In genomic region chr1:59730759-59731478, GRCh38 we compare ENCODE assay signal across 8 cellular contexts.
DNase-seq lines count a peak whose midpoint lies in the region; ATAC-seq and TF ChIP-seq lines count a peak whose summit lies in the region.

No MANE protein-coding gene starts in this region.

- no peaks in the 10 kb centered on the region for H3K27me3 Mint-ChIP-seq in activated CD4-positive, alpha-beta memory T cell treated with anti-CD3 and anti-CD28 coated beads for 36 hours
- H3K27me3 Mint-ChIP-seq in activated CD4-positive, alpha-beta memory T cell treated with anti-CD3 and anti-CD28 coated beads, Interleukin-2, amount 10 ng/mL, durations not matched to agents 7 days and 5 days = no peaks in the 10 kb centered on the region
- H3K27me3 Mint-ChIP-seq in activated CD8-positive, alpha-beta T cell treated with anti-CD3 and anti-CD28 coated beads for 36 hours = no peaks in the 10 kb centered on the region

- H3K4me3 Mint-ChIP-seq in activated CD4-positive, alpha-beta memory T cell treated with anti-CD3 and anti-CD28 coated beads for 36 hours = no peak overlapping the region
- H3K4me3 Mint-ChIP-seq in activated CD4-positive, alpha-beta memory T cell treated with anti-CD3 and anti-CD28 coated beads, Interleukin-2, amount 10 ng/mL, durations not matched to agents 7 days and 5 days = no peak overlapping the region
- H3K4me3 Mint-ChIP-seq in activated CD8-positive, alpha-beta T cell treated with anti-CD3 and anti-CD28 coated beads for 36 hours = no peak overlapping the region

- peaks cover 11% of the 10 kb centered on the region for H3K4me1 Mint-ChIP-seq in activated CD4-positive, alpha-beta memory T cell treated with anti-CD3 and anti-CD28 coated beads for 36 hours (ENCODE audit: low read depth)
- peaks cover 9% of the 10 kb centered on the region for H3K4me1 Mint-ChIP-seq in activated CD4-positive, alpha-beta memory T cell treated with anti-CD3 and anti-CD28 coated beads, Interleukin-2, amount 10 ng/mL, durations not matched to agents 7 days and 5 days
- peaks cover 15% of the 10 kb centered on the region for H3K4me1 Mint-ChIP-seq in activated CD8-positive, alpha-beta T cell treated with anti-CD3 and anti-CD28 coated beads for 36 hours (ENCODE audit: low read depth)

- H3K9me2 ChIP-seq in OCI-LY7 (ENCODE audit: insufficient read depth, low read length) = no peaks in the 10 kb centered on the region

- H3K9me3 ChIP-seq in OCI-LY7 (ENCODE audit: low read length) = no peaks in the 10 kb centered on the region

- ATAC-seq in activated CD8-positive, alpha-beta T cell treated with anti-CD3 and anti-CD28 coated beads for 36 hours = peak; percentile 62
- no peak for ATAC-seq in GM21390 (IDR thresholded peaks at IDR 0.05; ENCODE audit: unreplicated experiment)
- no peak for ATAC-seq in GM19467 (IDR thresholded peaks at IDR 0.05; ENCODE audit: unreplicated experiment)

- peaks cover under 1% of the 10 kb centered on the region for H3K9me3 Mint-ChIP-seq in activated CD4-positive, alpha-beta memory T cell treated with anti-CD3 and anti-CD28 coated beads for 36 hours
- peaks cover 3% of the 10 kb centered on the region for H3K9me3 Mint-ChIP-seq in activated CD4-positive, alpha-beta memory T cell treated with anti-CD3 and anti-CD28 coated beads, Interleukin-2, amount 10 ng/mL, durations not matched to agents 7 days and 5 days
- H3K9me3 Mint-ChIP-seq in activated CD8-positive, alpha-beta T cell treated with anti-CD3 and anti-CD28 coated beads for 36 hours = peaks cover 2% of the 10 kb centered on the region

- no peak overlapping the region for H3K4me3 ChIP-seq in OCI-LY7 (ENCODE audit: low read depth, low read length, poor library complexity, severe bottlenecking)

- no peaks in the 10 kb centered on the region for H3K4me1 ChIP-seq in OCI-LY7 (ENCODE audit: insufficient read depth, low read length, poor library complexity, severe bottlenecking)

- TF ChIP-seq CTCF in activated CD8-positive, alpha-beta T cell treated with anti-CD3 and anti-CD28 coated beads for 36 hours (IDR thresholded peaks at IDR 0.05) = no peak
- TF ChIP-seq CTCF in OCI-LY7 (conservative IDR thresholded peaks at IDR 0.05; ENCODE audit: low read length) = no peak

- no peak overlapping the region for H3K27ac Mint-ChIP-seq in activated CD4-positive, alpha-beta memory T cell treated with anti-CD3 and anti-CD28 coated beads for 36 hours
- H3K27ac Mint-ChIP-seq in activated CD4-positive, alpha-beta memory T cell treated with anti-CD3 and anti-CD28 coated beads, Interleukin-2, amount 10 ng/mL, durations not matched to agents 7 days and 5 days = no peak overlapping the region
- H3K27ac Mint-ChIP-seq in activated CD8-positive, alpha-beta T cell treated with anti-CD3 and anti-CD28 coated beads for 36 hours = no peak overlapping the region

- DNase-seq in activated CD4-positive, alpha-beta memory T cell treated with anti-CD3 and anti-CD28 coated beads for 36 hours = peak; percentile 28
- no peak for DNase-seq in activated CD4-positive, alpha-beta memory T cell treated with anti-CD3 and anti-CD28 coated beads, Interleukin-2, amount 10 ng/mL, durations not matched to agents 7 days and 5 days
- peak; percentile 33 for DNase-seq in activated CD8-positive, alpha-beta T cell treated with anti-CD3 and anti-CD28 coated beads for 36 hours
- peak; percentile 70 for DNase-seq in glomerular visceral epithelial cell (ENCODE audit: extremely low spot score)
- DNase-seq in posterior vena cava (ENCODE audit: low spot score) = peak; percentile 92
- DNase-seq in OCI-LY7 (ENCODE audit: low spot score) = no peak

- no peaks in the 10 kb centered on the region for H3K79me2 ChIP-seq in OCI-LY7 (ENCODE audit: insufficient read depth, low read depth, low read length)

- BruUV-seq in OCI-LY7 (replicated peaks; lab: Mats Ljungman, UMichigan) = no TSS peak

- H3K27ac ChIP-seq in OCI-LY7 (ENCODE audit: low read depth, low read length, poor library complexity, severe bottlenecking) = no peak overlapping the region

- H3K36me3 ChIP-seq in OCI-LY7 (ENCODE audit: insufficient read depth, low read length) = no peaks in the 10 kb centered on the region

- intact Hi-C loops in activated CD4-positive, alpha-beta memory T cell treated with anti-CD3 and anti-CD28 coated beads for 36 hours (cut with micrococcal nuclease) = no loop called here
- intact Hi-C loops in activated CD8-positive, alpha-beta T cell treated with anti-CD3 and anti-CD28 coated beads for 36 hours (cut with micrococcal nuclease) = no loop called here
- intact Hi-C loops in posterior vena cava (cut with DNase I) = no loop called here
- intact Hi-C loops in OCI-LY7 (cut with micrococcal nuclease; ENCODE audit: unreplicated experiment) = no loop called here

- no peak overlapping the region for H3K4me2 ChIP-seq in OCI-LY7 (ENCODE audit: low read length)

- H3K36me3 Mint-ChIP-seq in activated CD4-positive, alpha-beta memory T cell treated with anti-CD3 and anti-CD28 coated beads for 36 hours = peaks cover 7% of the 10 kb centered on the region
- peaks cover under 1% of the 10 kb centered on the region for H3K36me3 Mint-ChIP-seq in activated CD4-positive, alpha-beta memory T cell treated with anti-CD3 and anti-CD28 coated beads, Interleukin-2, amount 10 ng/mL, durations not matched to agents 7 days and 5 days (ENCODE audit: low read depth)
- peaks cover 3% of the 10 kb centered on the region for H3K36me3 Mint-ChIP-seq in activated CD8-positive, alpha-beta T cell treated with anti-CD3 and anti-CD28 coated beads for 36 hours (ENCODE audit: low read depth)

- CTCF ChIA-PET in activated CD4-positive, alpha-beta memory T cell treated with anti-CD3 and anti-CD28 coated beads for 36 hours (lab: Charles Lee) = no interaction called here
- CTCF ChIA-PET in activated CD4-positive, alpha-beta memory T cell treated with anti-CD3 and anti-CD28 coated beads, Interleukin-2, amount 10 ng/mL, durations not matched to agents 7 days and 5 days (lab: Charles Lee) = no interaction called here
- CTCF ChIA-PET in activated CD8-positive, alpha-beta T cell treated with anti-CD3 and anti-CD28 coated beads for 36 hours (lab: Charles Lee) = interaction anchor here (1.8 kb wide), 1 partner anchor 31 kb away, joined by 5 read pairs; no protein-coding TSS in a partner anchor
- CTCF ChIA-PET in OCI-LY7 (lab: Charles Lee; ENCODE audit: unreplicated experiment) = no interaction called here

- H2AFZ ChIP-seq in OCI-LY7 (ENCODE audit: low read length) = no peak overlapping the region

- H4K20me1 ChIP-seq in OCI-LY7 (ENCODE audit: insufficient read depth, low read length) = no peaks in the 10 kb centered on the region

- POLR2A ChIA-PET in activated CD4-positive, alpha-beta memory T cell treated with anti-CD3 and anti-CD28 coated beads for 36 hours (lab: Charles Lee) = interaction anchor here (0.6 kb wide), 2 partner anchors 333 to 709 kb away, joined by 3 to 4 read pairs; no protein-coding TSS in a partner anchor
- POLR2A ChIA-PET in activated CD4-positive, alpha-beta memory T cell treated with anti-CD3 and anti-CD28 coated beads, Interleukin-2, amount 10 ng/mL, durations not matched to agents 7 days and 5 days (lab: Charles Lee) = no interaction called here
- POLR2A ChIA-PET in activated CD8-positive, alpha-beta T cell treated with anti-CD3 and anti-CD28 coated beads for 36 hours (lab: Charles Lee) = no interaction called here
- POLR2A ChIA-PET in OCI-LY7 (lab: Charles Lee) = interaction anchor here (0.7 kb wide), 2 partner anchors 32 to 1157 kb away, joined by 4 read pairs; no protein-coding TSS in a partner anchor

Comparison
In these comparisons a context has a peak if more than half of its experiments do, and no peak if none do; other contexts are left out.
1. DNase-seq: peak in activated CD4-positive, alpha-beta memory T cell treated with anti-CD3 and anti-CD28 coated beads for 36 hours (single experiment), activated CD8-positive, alpha-beta T cell treated with anti-CD3 and anti-CD28 coated beads for 36 hours (single experiment), glomerular visceral epithelial cell (single experiment) and posterior vena cava (single experiment); none in activated CD4-positive, alpha-beta memory T cell treated with anti-CD3 and anti-CD28 coated beads, Interleukin-2, amount 10 ng/mL, durations not matched to agents 7 days and 5 days (single experiment) and OCI-LY7 (single experiment).
2. POLR2A ChIA-PET loops: an anchor here in activated CD4-positive, alpha-beta memory T cell treated with anti-CD3 and anti-CD28 coated beads for 36 hours (0.6 kb wide) and OCI-LY7 (0.7 kb wide); none called in activated CD4-positive, alpha-beta memory T cell treated with anti-CD3 and anti-CD28 coated beads, Interleukin-2, amount 10 ng/mL, durations not matched to agents 7 days and 5 days and activated CD8-positive, alpha-beta T cell treated with anti-CD3 and anti-CD28 coated beads for 36 hours.